ENCODE assay signal across 18 cellular contexts in the genomic region with DNA sequence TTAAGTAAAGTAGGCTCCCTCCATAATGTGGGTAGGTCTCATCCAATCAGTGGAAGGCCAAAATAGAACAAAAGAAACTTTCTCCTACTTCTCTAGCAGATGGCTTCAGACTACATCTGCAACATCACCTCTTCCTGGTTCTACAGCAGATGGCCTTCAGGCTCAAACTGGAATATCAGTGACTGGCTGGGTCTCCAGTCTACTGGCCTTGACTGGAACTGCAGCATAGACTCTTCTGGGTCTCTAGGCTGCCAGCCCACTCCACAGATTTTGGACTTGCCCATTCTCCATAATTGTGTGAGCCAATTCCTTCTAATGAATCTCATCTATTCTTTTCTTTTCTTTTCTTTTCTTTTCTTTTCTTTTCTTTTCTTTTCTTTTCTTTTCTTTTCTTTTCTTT.
DNase-seq lines count a peak whose midpoint lies in the region; ATAC-seq and TF ChIP-seq lines count a peak whose summit lies in the region.
"Had no signal": no experiment of that assay in that cellular context is flagged by ENCODE, and none has a peak within 500 bp of the region (broad histone marks: within the 10 kb centered on the region; RNA-seq: fewer than 3 reads in every experiment).

No MANE protein-coding gene starts in this region.

- no peaks in the 10 kb centered on the region for H3K27me3 ChIP-seq in brain microvascular endothelial cell (replicated peaks)
- H3K27me3 ChIP-seq in osteoblast (ENCODE audit: insufficient read depth, low read length) = peaks cover 19% of the 10 kb centered on the region
- H3K27me3 ChIP-seq: Peyer's patch had no signal

- in situ Hi-C loops in brain microvascular endothelial cell (cut with HindIII; ENCODE audit: low pct_ligation_motif_present, low sequenced_read_pairs) = no loop called here

- H3K79me2 ChIP-seq in osteoblast (ENCODE audit: insufficient read depth, low read length) = no peaks in the 10 kb centered on the region

- peak; percentile 42 for ATAC-seq in HG02938 (IDR thresholded peaks at IDR 0.05; ENCODE audit: unreplicated experiment)
- ATAC-seq in GM21390 (IDR thresholded peaks at IDR 0.05; ENCODE audit: unreplicated experiment) = no peak
- ATAC-seq: T-cell had no signal

- H3K27ac ChIP-seq in brain microvascular endothelial cell (no peak overlapping the region), osteoblast (ENCODE audit: low read depth, low read length) (no peak overlapping the region)
- H3K27ac ChIP-seq: C4-2B, HL-60, Peyer's patch had no signal

- TF ChIP-seq CTCF in GM12864 (IDR thresholded peaks at IDR 0.05; ENCODE audit: low read depth, low read length, missing control alignments) (peak; percentile 29), brain microvascular endothelial cell (IDR thresholded peaks at IDR 0.05; ENCODE audit: low read depth, low read length, missing control alignments) (peak; percentile 8), osteoblast (IDR thresholded peaks at IDR 0.05; ENCODE audit: extremely low read depth, low read depth, low read length) (peak; percentile 12)

- H3K9me3 ChIP-seq in osteoblast (ENCODE audit: low read depth, low read length) = no peaks in the 10 kb centered on the region
- H3K9me3 ChIP-seq: Peyer's patch, SK-N-SH had no signal

- H3K36me3 ChIP-seq in brain microvascular endothelial cell (replicated peaks) (no peaks in the 10 kb centered on the region), osteoblast (ENCODE audit: insufficient read depth, low read length) (no peaks in the 10 kb centered on the region)
- H3K36me3 ChIP-seq: Peyer's patch had no signal

- no peak overlapping the region for H2AFZ ChIP-seq in osteoblast (ENCODE audit: low read length)

- no peak overlapping the region for H3K4me2 ChIP-seq in osteoblast (ENCODE audit: insufficient read depth, low read length)
- H3K4me2 ChIP-seq: SK-N-SH had no signal

- peaks cover 8% of the 10 kb centered on the region for H3K4me1 ChIP-seq in osteoblast (ENCODE audit: insufficient read depth, low read length)

- H3K4me3 ChIP-seq in GM12864 (ENCODE audit: low read depth, low read length) = no peak overlapping the region
- no peak overlapping the region for H3K4me3 ChIP-seq in brain microvascular endothelial cell (ENCODE audit: low read depth, low read length)
- H3K4me3 ChIP-seq in osteoblast (ENCODE audit: insufficient read depth, low read length) = no peak overlapping the region
- H3K4me3 ChIP-seq: Peyer's patch had no signal

- DNase-seq in GM12864 (ENCODE audit: low read depth) (no peak), brain microvascular endothelial cell (no peak), osteoblast (ENCODE audit: insufficient read length, low spot score, missing footprints) (no peak), GM03348 (ENCODE audit: low spot score) (no peak), OCI-M2 (lab: John Stamatoyannopoulos, UW; ENCODE audit: unreplicated experiment) (no peak)
- DNase-seq: HCEC 1CT, NCI-H1436, NCI-H2029 treated with DMSO at 0.1 percent for 48 hours, NCI-H2171 treated with DMSO at 0.1 percent for 48 hours, NCI-H774, Peyer's patch, Right ventricle myocardium superior, SK-N-SH, T-cell had no signal

- no peaks in the 10 kb centered on the region for H4K20me1 ChIP-seq in osteoblast (ENCODE audit: insufficient read depth, low read length)
